2 cellular contexts compared by ENCODE assay signal in the genomic region with DNA sequence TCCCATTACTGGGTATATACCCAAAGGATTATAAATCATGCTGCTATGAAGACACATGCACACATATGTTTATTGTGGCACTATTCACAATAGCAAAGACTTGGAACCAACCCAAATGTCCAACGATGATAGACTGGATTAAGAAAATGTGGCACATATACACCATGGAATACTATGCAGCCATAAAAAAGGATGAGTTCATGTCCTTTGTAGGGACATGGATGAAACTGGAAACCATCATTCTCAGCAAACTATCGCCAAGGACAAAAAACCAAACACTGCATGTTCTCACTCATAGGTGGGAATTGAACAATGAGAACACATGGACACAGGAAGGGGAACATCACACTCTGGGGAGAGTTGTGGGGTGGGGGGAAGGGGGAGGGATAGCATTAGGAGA. TPM values are rescaled to one million over a fixed set of nuclear protein-coding genes. Genes with fewer than 3 reads are reported as not detected.
"Had no signal": no experiment of that assay in that cellular context is flagged by ENCODE, and none has a peak within 500 bp of the region (broad histone marks: within the 10 kb centered on the region; RNA-seq: fewer than 3 reads in every experiment).

No MANE protein-coding gene starts in this region.

RNA-seq across cellular contexts. Expression of a gene that starts 15.3 kb away (rescaled TPM):
- total RNA-seq: G401, GM12878 had no signal

RNA-seq across cellular contexts. Expression of a gene that starts 33.5 kb away (rescaled TPM):
- total RNA-seq: G401, GM12878 had no signal
- polyA plus RNA-seq: GM12878 had no signal
